24 cellular contexts compared by ENCODE assay signal in genomic region chr5:60379907-60380306, GRCh38.
"Had no signal": no experiment of that assay in that cellular context is flagged by ENCODE, and none has a peak within 500 bp of the region (broad histone marks: within the 10 kb centered on the region; RNA-seq: fewer than 3 reads in every experiment).

No MANE protein-coding gene starts in this region.

- H3K27me3 ChIP-seq: body of pancreas, foreskin keratinocyte, stomach had no signal

- H3K36me3 Mint-ChIP-seq: activated naive CD8-positive, alpha-beta T cell treated with anti-CD3 and anti-CD28 coated beads, Interleukin-2, amount 10 ng/mL, durations not matched to agents 7 days and 5 days; mesothelial cell of epicardium; type B pancreatic cell had no signal

- H3K4me1 Mint-ChIP-seq: activated CD4-positive, alpha-beta T cell treated with anti-CD3 and anti-CD28 coated beads, Interleukin-2, amount 10 ng/mL, durations not matched to agents 24 days and 14 days; activated naive CD8-positive, alpha-beta T cell treated with anti-CD3 and anti-CD28 coated beads, Interleukin-2, amount 10 ng/mL, durations not matched to agents 7 days and 5 days had no signal

- H3K27ac Mint-ChIP-seq: activated CD4-positive, alpha-beta T cell treated with anti-CD3 and anti-CD28 coated beads, Interleukin-2, amount 10 ng/mL, durations not matched to agents 24 days and 14 days; activated CD8-positive, alpha-beta T cell treated with anti-CD3 and anti-CD28 coated beads for 36 hours; activated naive CD8-positive, alpha-beta T cell treated with anti-CD3 and anti-CD28 coated beads, Interleukin-2, amount 10 ng/mL, durations not matched to agents 7 days and 5 days; activated T-cell treated with anti-CD3 and anti-CD28 coated beads, Interleukin-2, amount 50 U/mL, for 24 hours; activated T-helper 2 cell treated with anti-CD3 and anti-CD28 coated beads, Interferon-gamma antibody, Interleukin-2, Interleukin-4, amounts not matched to agents 10 μg/mL and 5 μg/mL and 100 μg/mL, durations not matched to agents 14 hours and 24 hours and 36 hours; endodermal cell; mesothelial cell of epicardium; nephron; type B pancreatic cell had no signal

- H3K36me3 ChIP-seq: lower lobe of right lung, stomach had no signal

- H3K4me3 Mint-ChIP-seq: activated CD4-positive, alpha-beta T cell treated with anti-CD3 and anti-CD28 coated beads, Interleukin-2, amount 10 ng/mL, durations not matched to agents 24 days and 14 days; activated CD8-positive, alpha-beta T cell treated with anti-CD3 and anti-CD28 coated beads for 36 hours; activated naive CD8-positive, alpha-beta T cell treated with anti-CD3 and anti-CD28 coated beads, Interleukin-2, amount 10 ng/mL, durations not matched to agents 7 days and 5 days; activated T-cell treated with anti-CD3 and anti-CD28 coated beads, Interleukin-2, amount 50 U/mL, for 24 hours; endodermal cell; mesothelial cell of epicardium; nephron; type B pancreatic cell had no signal

- DNase-seq: activated CD4-positive, alpha-beta T cell treated with anti-CD3 and anti-CD28 coated beads, Interleukin-2, amount 10 ng/mL, durations not matched to agents 24 days and 14 days; activated CD8-positive, alpha-beta T cell treated with anti-CD3 and anti-CD28 coated beads for 36 hours; activated naive CD4-positive, alpha-beta T cell treated with Interleukin-2 at 50 U/mL for 16 hours; activated naive CD8-positive, alpha-beta T cell treated with anti-CD3 and anti-CD28 coated beads, Interleukin-2, amount 10 ng/mL, durations not matched to agents 7 days and 5 days; activated T-cell treated with anti-CD3 and anti-CD28 coated beads, Interleukin-2, amount 50 U/mL, for 24 hours; amygdala; body of pancreas; caudate nucleus; endodermal cell; foreskin keratinocyte; glutamatergic neuron; hippocampal formation; islet precursor cell; left colon; lower lobe of right lung; stimulated activated CD4-positive, alpha-beta T cell treated with anti-CD3 and anti-CD28 coated beads, Interleukin-4, amount 100 ng/mL, for 1 hour; stomach; T1000 had no signal

- H3K9me3 Mint-ChIP-seq: activated CD4-positive, alpha-beta T cell treated with anti-CD3 and anti-CD28 coated beads, Interleukin-2, amount 10 ng/mL, durations not matched to agents 24 days and 14 days; activated CD8-positive, alpha-beta T cell treated with anti-CD3 and anti-CD28 coated beads for 36 hours; activated naive CD8-positive, alpha-beta T cell treated with anti-CD3 and anti-CD28 coated beads, Interleukin-2, amount 10 ng/mL, durations not matched to agents 7 days and 5 days; activated T-cell treated with anti-CD3 and anti-CD28 coated beads, Interleukin-2, amount 50 U/mL, for 24 hours; activated T-helper 2 cell treated with anti-CD3 and anti-CD28 coated beads, Interferon-gamma antibody, Interleukin-2, Interleukin-4, amounts not matched to agents 10 μg/mL and 5 μg/mL and 100 μg/mL, durations not matched to agents 14 hours and 24 hours and 36 hours; endodermal cell; nephron; type B pancreatic cell had no signal

- H3K27me3 Mint-ChIP-seq: activated CD4-positive, alpha-beta T cell treated with anti-CD3 and anti-CD28 coated beads, Interleukin-2, amount 10 ng/mL, durations not matched to agents 24 days and 14 days; activated naive CD8-positive, alpha-beta T cell treated with anti-CD3 and anti-CD28 coated beads, Interleukin-2, amount 10 ng/mL, durations not matched to agents 7 days and 5 days; activated T-cell treated with anti-CD3 and anti-CD28 coated beads, Interleukin-2, amount 50 U/mL, for 24 hours had no signal

- ATAC-seq: activated CD8-positive, alpha-beta T cell treated with anti-CD3 and anti-CD28 coated beads for 36 hours; body of pancreas; foreskin keratinocyte; left colon; lower lobe of right lung; sciatic nerve had no signal

- H3K4me3 ChIP-seq: body of pancreas, lower lobe of right lung, smooth muscle cell, stomach had no signal
